24 cellular contexts compared by ENCODE assay signal in the genomic region with DNA sequence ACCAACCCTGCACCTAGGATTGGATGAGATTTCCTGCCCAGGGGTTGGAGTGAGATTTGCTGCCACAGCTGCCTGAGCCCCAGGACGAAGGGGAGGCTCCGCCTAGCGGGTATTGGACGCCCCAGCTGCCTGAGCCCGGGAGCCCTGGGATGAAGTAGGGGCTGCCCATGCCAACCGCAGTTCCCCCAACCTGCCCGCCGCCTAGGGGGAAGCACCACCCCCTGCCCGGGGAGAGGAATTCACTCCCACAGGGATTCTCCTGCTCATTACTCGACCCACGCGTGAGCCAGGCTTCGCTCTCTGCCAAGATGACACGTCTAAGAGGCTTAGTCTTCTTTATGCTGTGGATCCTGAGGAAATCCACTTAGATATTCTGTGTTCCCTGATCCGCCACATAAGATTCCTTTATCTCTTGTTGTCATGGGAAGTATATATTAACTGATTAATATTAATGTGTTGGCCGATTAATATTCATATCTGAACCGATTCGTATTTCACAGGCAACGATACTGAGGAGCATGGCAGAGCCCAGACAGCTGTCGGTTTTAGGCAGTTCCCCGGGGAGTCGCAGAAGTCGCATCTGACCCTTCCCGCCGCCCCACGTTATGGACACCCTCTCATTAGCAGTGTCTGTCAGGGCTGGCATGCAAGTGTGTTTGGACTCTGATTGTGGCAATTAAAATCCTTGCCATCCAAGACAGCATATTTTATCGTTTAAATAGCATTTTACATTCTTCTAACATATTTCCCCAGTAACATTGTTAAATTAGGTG.
"Had no signal": no experiment of that assay in that cellular context is flagged by ENCODE, and none has a peak within 500 bp of the region (broad histone marks: within the 10 kb centered on the region; RNA-seq: fewer than 3 reads in every experiment).

No MANE protein-coding gene starts in this region.

- ATAC-seq: activated CD4-positive, alpha-beta T cell treated with anti-CD3 and anti-CD28 coated beads for 36 hours; activated T-helper 17 cell treated with anti-CD3 and anti-CD28 coated beads, Interleukin-2, amount 50 U/mL, for 72 hours; foreskin keratinocyte; left lung had no signal

- H3K27me3 ChIP-seq: adrenal gland, ascending aorta, foreskin keratinocyte, testis, upper lobe of left lung had no signal

- DNase-seq: activated B cell treated with CpG ODN at 0.5 μM for 24 hours; activated CD4-positive, alpha-beta T cell treated with anti-CD3 and anti-CD28 coated beads for 36 hours; activated CD4-positive, alpha-beta T cell treated with anti-CD3 and anti-CD28 coated beads, Interleukin-2, amount 50 U/mL, for 4 hours; activated CD8-positive, alpha-beta memory T cell treated with anti-CD3 and anti-CD28 coated beads for 24 hours; activated CD8-positive, alpha-beta memory T cell treated with anti-CD3 and anti-CD28 coated beads, Interleukin-2, amount 50 U/mL, for 4 hours; activated T-cell treated with anti-CD3 and anti-CD28 coated beads, Interleukin-2, amount 50 U/mL, for 24 hours; adrenal gland; central memory CD4-positive, alpha-beta T cell; dermis blood vessel endothelial cell; effector CD8-positive, alpha-beta T cell; foreskin keratinocyte; hippocampal formation; kidney glomerular epithelial cell; left lung; naive B cell; stimulated activated CD4-positive, alpha-beta T cell treated with anti-CD3 and anti-CD28 coated beads, Interleukin-2, amount 100 ng/mL, for 48 hours; stimulated activated CD8-positive, alpha-beta memory T cell treated with anti-CD3 and anti-CD28 coated beads, Interleukin-4, amount 100 ng/mL, for 48 hours; stimulated activated naive CD4-positive, alpha-beta T cell; T1000; testis had no signal

- H3K36me3 ChIP-seq: adrenal gland, ascending aorta, left lung, upper lobe of left lung had no signal

- H3K4me3 ChIP-seq: adrenal gland, ascending aorta, left lung, lung, testis, upper lobe of left lung had no signal

- H3K9me3 ChIP-seq: adrenal gland, ascending aorta, left lung, testis, upper lobe of left lung had no signal

- H3K4me1 ChIP-seq: adrenal gland, ascending aorta, foreskin keratinocyte, left lung, testis, upper lobe of left lung had no signal

- H3K27ac ChIP-seq: adrenal gland, ascending aorta, foreskin keratinocyte, left lung, testis, upper lobe of left lung had no signal
